In genomic region chr17:58658804-58659713, GRCh38 we compare ENCODE assay signal across 8 cellular contexts. TPM values are rescaled to one million over a fixed set of nuclear protein-coding genes. Genes with fewer than 3 reads are reported as not detected.
A peak's percentile ranks its signal among the peaks of the same experiment; 100 is the strongest.
DNase-seq lines count a peak whose midpoint lies in the region; ATAC-seq and TF ChIP-seq lines count a peak whose summit lies in the region.

No MANE protein-coding gene starts in this region.

- H3K36me3 ChIP-seq in colonic mucosa, result no peaks in the 10 kb centered on the region

- ATAC-seq in GM18909 (IDR thresholded peaks at IDR 0.05; ENCODE audit: poor library complexity, unreplicated experiment) (peak; percentile 80), HG03280 (IDR thresholded peaks at IDR 0.05; ENCODE audit: unreplicated experiment) (peak; percentile 74)
- ATAC-seq in activated CD4-positive, alpha-beta T cell treated with anti-CD3 and anti-CD28 coated beads for 36 hours, result peak; percentile 91

- H3K4me1 Mint-ChIP-seq in activated CD4-positive, alpha-beta T cell treated with anti-CD3 and anti-CD28 coated beads for 36 hours, result peaks cover 18% of the 10 kb centered on the region

- H3K4me1 ChIP-seq in colonic mucosa, result no peaks in the 10 kb centered on the region

- POLR2A ChIA-PET in activated CD4-positive, alpha-beta T cell treated with anti-CD3 and anti-CD28 coated beads for 36 hours (lab: Charles Lee), result interaction anchor here (0.5 to 4.9 kb wide), 27 partner anchors 8 to 1189 kb away, joined by 3 to 421 read pairs (median 5); partner anchors contain the start of genes PRR11, RAD51C, SKA2 and TEX14

- peak overlapping the region; percentile 32 for H3K4me3 ChIP-seq in colonic mucosa

- peak overlapping the region in 1 of 2 donors; percentile 81 for H3K9ac ChIP-seq in colonic mucosa (ENCODE audit: low read depth in 2 of 2, low read length in 2 of 2)

- H3K27me3 Mint-ChIP-seq in activated CD4-positive, alpha-beta T cell treated with anti-CD3 and anti-CD28 coated beads for 36 hours, result peaks cover 3% of the 10 kb centered on the region

- no peaks in the 10 kb centered on the region for H3K27me3 ChIP-seq in colonic mucosa

- H3K9me3 ChIP-seq in colonic mucosa, result no peaks in the 10 kb centered on the region

- H3K4me3 Mint-ChIP-seq in activated CD4-positive, alpha-beta T cell treated with anti-CD3 and anti-CD28 coated beads for 36 hours, result peak overlapping the region; percentile 70

- no peaks in the 10 kb centered on the region for H3K9me3 Mint-ChIP-seq in activated CD4-positive, alpha-beta T cell treated with anti-CD3 and anti-CD28 coated beads for 36 hours (ENCODE audit: low read depth)

- no peak for TF ChIP-seq CTCF in colonic mucosa (IDR thresholded peaks at IDR 0.05)

- intact Hi-C loops in activated CD4-positive, alpha-beta T cell treated with anti-CD3 and anti-CD28 coated beads for 36 hours (cut with DNase I, micrococcal nuclease), result loop anchor here (1.0 to 2.0 kb wide), 8 partner anchors 28 to 496 kb away; partner anchors contain the start of genes RAD51C (in 2 of the 2), TEX14 (in 2 of the 2), PRR11 (in 1 of the 2) and SKA2 (in 1 of the 2)
- intact Hi-C loops in colonic mucosa (cut with DNase I), result no loop called here

- H3K27ac ChIP-seq in colonic mucosa, result peak overlapping the region; percentile 69

- DNase-seq in AG08395 (ENCODE audit: low spot score) (peak; percentile 83), NCI-H446 treated with DMSO at 0.1 percent for 48 hours (lab: John Stamatoyannopoulos, UW) (peak; percentile 99), colonic mucosa (peak; percentile 76), kidney tubule cell (ENCODE audit: low spot score) (peak; percentile 99)
- peak; percentile 84 for DNase-seq in activated CD4-positive, alpha-beta T cell treated with anti-CD3 and anti-CD28 coated beads for 36 hours
- peak; percentile 32 to 42 for DNase-seq in stimulated activated CD4-positive, alpha-beta T cell treated with anti-CD3 and anti-CD28 coated beads, Interleukin-1b, Interleukin-23, amount 100 ng/mL, for 1 hour (ENCODE audit: low read depth in 2 of 2)

- CTCF ChIA-PET in activated CD4-positive, alpha-beta T cell treated with anti-CD3 and anti-CD28 coated beads for 36 hours (lab: Charles Lee), result interaction anchor here (1.3 kb wide), 1 partner anchor 28 kb away, joined by 6 read pairs; no protein-coding TSS in a partner anchor

- H3K27ac Mint-ChIP-seq in activated CD4-positive, alpha-beta T cell treated with anti-CD3 and anti-CD28 coated beads for 36 hours, result peak overlapping the region; percentile 97

- peaks cover 6% of the 10 kb centered on the region for H3K36me3 Mint-ChIP-seq in activated CD4-positive, alpha-beta T cell treated with anti-CD3 and anti-CD28 coated beads for 36 hours (ENCODE audit: low read depth)

RNA-seq across cellular contexts. Expression of gene TEX14, which starts 32.8 kb away (rescaled TPM):
- total RNA-seq in activated CD4-positive, alpha-beta T cell treated with anti-CD3 and anti-CD28 coated beads for 36 hours, result under 1 TPM; 0.14 to 0.21 TPM
- total RNA-seq in colonic mucosa, result under 1 TPM in 1 of 2 donors, not detected in 1; 0.10 TPM

RNA-seq across cellular contexts. Expression of gene RAD51C, which starts 33.3 kb away (rescaled TPM):
- 10 to 100 TPM; 85.4 to 87.2 TPM for total RNA-seq in activated CD4-positive, alpha-beta T cell treated with anti-CD3 and anti-CD28 coated beads for 36 hours
- 10 to 100 TPM; 13.2 to 20.2 TPM for total RNA-seq in colonic mucosa

Comparison
In these comparisons a context has a peak if more than half of its experiments do, and no peak if none do; other contexts are left out.
1. Peak in every context shown above with its lines: DNase-seq, ATAC-seq, H3K4me3 ChIP-seq and H3K27ac ChIP-seq.
2. DNase-seq: peak in every context shown above with its lines; median percentile 99 in NCI-H446 treated with DMSO at 0.1 percent for 48 hours; 99 in kidney tubule cell; 84 in activated CD4-positive, alpha-beta T cell treated with anti-CD3 and anti-CD28 coated beads for 36 hours; 83 in AG08395; 76 in colonic mucosa; 37 in stimulated activated CD4-positive, alpha-beta T cell treated with anti-CD3 and anti-CD28 coated beads, Interleukin-1b, Interleukin-23, amount 100 ng/mL, for 1 hour.
3. RNA of gene RAD51C, which starts 33.3 kb away (total RNA-seq): 85.4 to 87.2 TPM in activated CD4-positive, alpha-beta T cell treated with anti-CD3 and anti-CD28 coated beads for 36 hours; 13.2 to 20.2 TPM in colonic mucosa; every median in the first group is over 4 times any median in the second.